In the genomic region with DNA sequence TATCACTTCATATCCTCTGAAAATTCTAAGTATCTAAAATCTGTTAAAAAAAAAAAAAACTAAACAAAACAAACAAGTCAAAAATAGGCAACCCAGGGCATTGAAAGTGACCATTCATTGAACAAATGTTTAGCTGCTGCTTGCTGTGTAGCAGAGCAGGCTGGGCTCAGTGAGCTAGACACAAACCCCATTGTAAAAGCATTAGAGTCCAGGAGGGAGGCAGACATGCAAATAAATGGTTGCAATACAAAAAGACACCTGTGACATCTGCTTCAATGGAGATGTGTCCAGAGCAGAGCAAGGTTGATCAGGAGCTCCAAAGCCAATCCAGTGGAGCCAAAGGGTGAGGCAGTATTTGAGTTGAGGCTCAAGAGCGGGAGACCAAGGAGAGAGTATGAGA, we compare ENCODE assay signal across 18 cellular contexts.
DNase-seq lines count a peak whose midpoint lies in the region; ATAC-seq, FAIRE-seq and TF ChIP-seq lines count a peak whose summit lies in the region.
"Had no signal": no experiment of that assay in that cellular context is flagged by ENCODE, and none has a peak within 500 bp of the region (broad histone marks: within the 10 kb centered on the region; RNA-seq: fewer than 3 reads in every experiment).

No MANE protein-coding gene starts in this region.

- no peaks in the 10 kb centered on the region for H3K9me3 Mint-ChIP-seq in neural crest cell
- peaks cover 0 to 2% of the 10 kb centered on the region in 2 donors for H3K9me3 Mint-ChIP-seq in effector memory CD8-positive, alpha-beta T cell

- no peak for DNase-seq in GM18507 (ENCODE audit: extremely low spot score, insufficient read length, low read depth)
- DNase-seq in NCI-H146 treated with DMSO at 0.1 percent for 48 hours (lab: John Stamatoyannopoulos, UW; ENCODE audit: unreplicated experiment) = peak; percentile 59
- no peak for DNase-seq in neural crest cell (ENCODE audit: low read depth, low spot score)
- no peak for DNase-seq in HPDE6-E6E7 (ENCODE audit: extremely low spot score)
- DNase-seq in effector memory CD8-positive, alpha-beta T cell = no peak
- no peak for DNase-seq in cerebellum (ENCODE audit: low spot score)
- DNase-seq: DMS 273 treated with DMSO at 0.1 percent for 48 hours, H7, KG1, NCI-H1436 treated with DMSO at 0.1 percent for 48 hours, NCI-H2081 treated with DMSO at 0.1 percent for 48 hours, NCI-H524, OCI-M1, RPMI8226, SIG-M5, T-helper 17 cell had no signal

- H3K4me3 Mint-ChIP-seq in neural crest cell = no peak overlapping the region
- no peak overlapping the region for H3K4me3 Mint-ChIP-seq in effector memory CD8-positive, alpha-beta T cell
- H3K4me3 Mint-ChIP-seq: T-helper 17 cell had no signal

- no peaks in the 10 kb centered on the region for H3K4me1 Mint-ChIP-seq in neural crest cell
- H3K4me1 Mint-ChIP-seq in effector memory CD8-positive, alpha-beta T cell (ENCODE audit: low read depth in 2 of 2) = peaks cover 3% of the 10 kb centered on the region in 2 donors
- H3K4me1 Mint-ChIP-seq: T-helper 17 cell had no signal

- FAIRE-seq in GM18507 (lab: Jason Lieb, UNC) = peak; percentile 59
- FAIRE-seq: HepG2 had no signal

- peak; percentile 67 for ATAC-seq in GM21390 (IDR thresholded peaks at IDR 0.05; ENCODE audit: unreplicated experiment)
- ATAC-seq in effector memory CD8-positive, alpha-beta T cell (replicated peaks) = no peak
- ATAC-seq: HepG2, T-helper 17 cell had no signal

- H3K27ac Mint-ChIP-seq in neural crest cell (ENCODE audit: unreplicated experiment) = peak overlapping the region; percentile 1
- no peak overlapping the region for H3K27ac Mint-ChIP-seq in effector memory CD8-positive, alpha-beta T cell
- H3K27ac Mint-ChIP-seq: T-helper 17 cell had no signal

- H3K36me3 Mint-ChIP-seq in neural crest cell (ENCODE audit: low read depth) = no peaks in the 10 kb centered on the region
- H3K36me3 Mint-ChIP-seq in effector memory CD8-positive, alpha-beta T cell (ENCODE audit: insufficient read depth) = peaks cover 3% of the 10 kb centered on the region

- no peaks in the 10 kb centered on the region for H3K27me3 Mint-ChIP-seq in neural crest cell (ENCODE audit: low read depth)
- H3K27me3 Mint-ChIP-seq in effector memory CD8-positive, alpha-beta T cell = no peaks in the 10 kb centered on the region
- H3K27me3 Mint-ChIP-seq: T-helper 17 cell had no signal

- TF ChIP-seq CTCF in neural crest cell (conservative IDR thresholded peaks at IDR 0.05) = no peak
